Comparison of ENCODE assay signal across 30 cellular contexts in the genomic region with DNA sequence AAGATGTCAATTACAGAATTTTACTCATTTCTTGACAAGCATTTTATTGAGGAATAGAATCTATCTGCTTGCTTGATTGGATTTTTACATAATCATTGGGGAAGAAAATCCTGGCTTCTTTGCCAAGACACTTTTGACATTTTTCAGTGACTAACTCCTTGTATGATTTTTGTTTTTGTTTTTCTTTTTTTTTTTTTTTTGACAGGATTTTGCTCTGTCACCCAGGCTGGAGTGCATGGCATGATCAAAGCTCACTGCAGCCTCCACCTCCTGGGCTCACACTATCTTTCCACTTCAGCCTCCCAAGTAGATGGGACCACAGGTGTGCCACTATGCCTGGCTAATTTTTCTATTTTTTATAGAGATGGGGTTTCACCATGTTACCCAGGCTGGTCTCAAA.
"Had no signal": no experiment of that assay in that cellular context is flagged by ENCODE, and none has a peak within 500 bp of the region (broad histone marks: within the 10 kb centered on the region; RNA-seq: fewer than 3 reads in every experiment).

No MANE protein-coding gene starts in this region.

- DNase-seq: activated CD4-positive, alpha-beta memory T cell treated with anti-CD3 and anti-CD28 coated beads for 36 hours; activated CD4-positive, alpha-beta T cell treated with anti-CD3 and anti-CD28 coated beads for 36 hours; activated CD4-positive, alpha-beta T cell treated with anti-CD3 and anti-CD28 coated beads, Interleukin-2, amount 10 ng/mL, durations not matched to agents 24 days and 14 days; activated CD4-positive, CD25-positive, alpha-beta regulatory T cell; activated CD4-positive, CD25-positive, alpha-beta regulatory T cell treated with anti-CD3 and anti-CD28 coated beads, Interleukin-2, amount 50 U/mL, for 72 hours; activated CD8-positive, alpha-beta memory T cell treated with anti-CD3 and anti-CD28 coated beads, Interleukin-2, amount 10 ng/mL, durations not matched to agents 7 days and 5 days; activated CD8-positive, alpha-beta memory T cell treated with anti-CD3 and anti-CD28 coated beads, Interleukin-2, amount 50 U/mL, for 4 hours; activated CD8-positive, alpha-beta T cell treated with anti-CD3 and anti-CD28 coated beads, Interleukin-2, amount 10 ng/mL, durations not matched to agents 7 days and 5 days; activated effector memory CD4-positive, alpha-beta T cell treated with anti-CD3 and anti-CD28 coated beads, Interleukin-2, amount 50 U/mL, for 16 hours; activated naive CD4-positive, alpha-beta T cell treated with anti-CD3 and anti-CD28 coated beads, Interleukin-2, amount 10 ng/mL, durations not matched to agents 7 days and 5 days; activated T-cell treated with anti-CD3 and anti-CD28 coated beads, Interleukin-2, amount 50 U/mL, for 1 hour; activated T-cell treated with anti-CD3 and anti-CD28 coated beads, Interleukin-2, amount 50 U/mL, for 48 hours; amniotic stem cell; anterior cingulate cortex; brain microvascular endothelial cell; dorsolateral prefrontal cortex; effector memory CD4-positive, alpha-beta T cell; endodermal cell; erythroblast; foreskin melanocyte; heart right ventricle; T-helper 2 cell had no signal

- H3K36me3 Mint-ChIP-seq: activated CD4-positive, alpha-beta memory T cell treated with anti-CD3 and anti-CD28 coated beads for 36 hours; activated CD8-positive, alpha-beta memory T cell treated with anti-CD3 and anti-CD28 coated beads, Interleukin-2, amount 10 ng/mL, durations not matched to agents 7 days and 5 days; activated naive CD4-positive, alpha-beta T cell treated with anti-CD3 and anti-CD28 coated beads, Interleukin-2, amount 10 ng/mL, durations not matched to agents 7 days and 5 days; activated naive CD8-positive, alpha-beta T cell had no signal

- H3K27ac Mint-ChIP-seq: activated CD4-positive, alpha-beta memory T cell treated with anti-CD3 and anti-CD28 coated beads for 36 hours; activated CD4-positive, alpha-beta T cell treated with anti-CD3 and anti-CD28 coated beads for 36 hours; activated CD4-positive, alpha-beta T cell treated with anti-CD3 and anti-CD28 coated beads, Interleukin-2, amount 10 ng/mL, durations not matched to agents 24 days and 14 days; activated CD8-positive, alpha-beta memory T cell treated with anti-CD3 and anti-CD28 coated beads, Interleukin-2, amount 10 ng/mL, durations not matched to agents 7 days and 5 days; activated CD8-positive, alpha-beta T cell treated with anti-CD3 and anti-CD28 coated beads, Interleukin-2, amount 10 ng/mL, durations not matched to agents 7 days and 5 days; activated naive CD4-positive, alpha-beta T cell treated with anti-CD3 and anti-CD28 coated beads, Interleukin-2, amount 10 ng/mL, durations not matched to agents 7 days and 5 days; activated naive CD8-positive, alpha-beta T cell; activated T-helper 1 cell treated with anti-CD3 and anti-CD28 coated beads, Interleukin-12 subunit alpha, Interleukin-12 subunit beta, Interleukin-2, Interleukin-4 antibody, amounts not matched to agents 30 ng/mL and 10 ng/mL and 1 ng/mL, durations not matched to agents 14 hours and 24 hours and 36 hours; activated T-helper 2 cell treated with anti-CD3 and anti-CD28 coated beads, Interferon-gamma antibody, Interleukin-2, Interleukin-4, amounts not matched to agents 10 μg/mL and 5 μg/mL and 100 μg/mL, durations not matched to agents 14 hours and 24 hours and 36 hours; dendritic cell treated with granulocyte-macrophage colony-stimulating factor and Interleukin-4, amounts not matched to agents 40 ng/mL and 50 ng/mL, for 4 days; endodermal cell had no signal

- H3K27ac ChIP-seq: brain microvascular endothelial cell, coronary artery, dorsolateral prefrontal cortex, esophagus muscularis mucosa, gastroesophageal sphincter, heart right ventricle had no signal

- H3K4me3 Mint-ChIP-seq: activated CD4-positive, alpha-beta memory T cell treated with anti-CD3 and anti-CD28 coated beads for 36 hours; activated CD4-positive, alpha-beta T cell treated with anti-CD3 and anti-CD28 coated beads for 36 hours; activated CD4-positive, alpha-beta T cell treated with anti-CD3 and anti-CD28 coated beads, Interleukin-2, amount 10 ng/mL, durations not matched to agents 24 days and 14 days; activated CD8-positive, alpha-beta memory T cell treated with anti-CD3 and anti-CD28 coated beads, Interleukin-2, amount 10 ng/mL, durations not matched to agents 7 days and 5 days; activated CD8-positive, alpha-beta T cell treated with anti-CD3 and anti-CD28 coated beads, Interleukin-2, amount 10 ng/mL, durations not matched to agents 7 days and 5 days; activated naive CD4-positive, alpha-beta T cell treated with anti-CD3 and anti-CD28 coated beads, Interleukin-2, amount 10 ng/mL, durations not matched to agents 7 days and 5 days; activated naive CD8-positive, alpha-beta T cell; activated T-helper 1 cell treated with anti-CD3 and anti-CD28 coated beads, Interleukin-12 subunit alpha, Interleukin-12 subunit beta, Interleukin-2, Interleukin-4 antibody, amounts not matched to agents 30 ng/mL and 10 ng/mL and 1 ng/mL, durations not matched to agents 14 hours and 24 hours and 36 hours; central memory CD8-positive, alpha-beta T cell; dendritic cell treated with granulocyte-macrophage colony-stimulating factor and Interleukin-4, amounts not matched to agents 40 ng/mL and 50 ng/mL, for 4 days; endodermal cell had no signal

- H3K9me3 ChIP-seq: esophagus muscularis mucosa, gastroesophageal sphincter, heart right ventricle had no signal

- H3K27me3 Mint-ChIP-seq: activated CD4-positive, alpha-beta T cell treated with anti-CD3 and anti-CD28 coated beads, Interleukin-2, amount 10 ng/mL, durations not matched to agents 24 days and 14 days; activated CD8-positive, alpha-beta memory T cell treated with anti-CD3 and anti-CD28 coated beads, Interleukin-2, amount 10 ng/mL, durations not matched to agents 7 days and 5 days; activated naive CD4-positive, alpha-beta T cell treated with anti-CD3 and anti-CD28 coated beads, Interleukin-2, amount 10 ng/mL, durations not matched to agents 7 days and 5 days; central memory CD8-positive, alpha-beta T cell; dendritic cell treated with granulocyte-macrophage colony-stimulating factor and Interleukin-4, amounts not matched to agents 40 ng/mL and 50 ng/mL, for 4 days had no signal

- H3K27me3 ChIP-seq: brain microvascular endothelial cell, esophagus muscularis mucosa, gastroesophageal sphincter, heart right ventricle had no signal

- H3K4me1 Mint-ChIP-seq: activated CD4-positive, alpha-beta T cell treated with anti-CD3 and anti-CD28 coated beads for 36 hours; activated CD4-positive, alpha-beta T cell treated with anti-CD3 and anti-CD28 coated beads, Interleukin-2, amount 10 ng/mL, durations not matched to agents 24 days and 14 days; activated CD8-positive, alpha-beta memory T cell treated with anti-CD3 and anti-CD28 coated beads, Interleukin-2, amount 10 ng/mL, durations not matched to agents 7 days and 5 days; activated naive CD4-positive, alpha-beta T cell treated with anti-CD3 and anti-CD28 coated beads, Interleukin-2, amount 10 ng/mL, durations not matched to agents 7 days and 5 days; central memory CD8-positive, alpha-beta T cell had no signal

- ATAC-seq: activated CD4-positive, alpha-beta T cell treated with anti-CD3 and anti-CD28 coated beads for 36 hours; activated CD8-positive, alpha-beta memory T cell treated with anti-CD3 and anti-CD28 coated beads, Interleukin-2, amount 10 ng/mL, durations not matched to agents 7 days and 5 days; activated CD8-positive, alpha-beta T cell treated with anti-CD3 and anti-CD28 coated beads, Interleukin-2, amount 10 ng/mL, durations not matched to agents 7 days and 5 days; gastroesophageal sphincter; heart right ventricle had no signal

- H3K4me3 ChIP-seq: coronary artery, dorsolateral prefrontal cortex, esophagus muscularis mucosa, gastroesophageal sphincter, heart right ventricle had no signal

- H3K9me3 Mint-ChIP-seq: activated CD4-positive, alpha-beta memory T cell treated with anti-CD3 and anti-CD28 coated beads for 36 hours; activated CD4-positive, alpha-beta T cell treated with anti-CD3 and anti-CD28 coated beads, Interleukin-2, amount 10 ng/mL, durations not matched to agents 24 days and 14 days; activated naive CD4-positive, alpha-beta T cell treated with anti-CD3 and anti-CD28 coated beads, Interleukin-2, amount 10 ng/mL, durations not matched to agents 7 days and 5 days; activated T-helper 1 cell treated with anti-CD3 and anti-CD28 coated beads, Interleukin-12 subunit alpha, Interleukin-12 subunit beta, Interleukin-2, Interleukin-4 antibody, amounts not matched to agents 30 ng/mL and 10 ng/mL and 1 ng/mL, durations not matched to agents 14 hours and 24 hours and 36 hours; activated T-helper 2 cell treated with anti-CD3 and anti-CD28 coated beads, Interferon-gamma antibody, Interleukin-2, Interleukin-4, amounts not matched to agents 10 μg/mL and 5 μg/mL and 100 μg/mL, durations not matched to agents 14 hours and 24 hours and 36 hours; central memory CD8-positive, alpha-beta T cell; dendritic cell treated with granulocyte-macrophage colony-stimulating factor and Interleukin-4, amounts not matched to agents 40 ng/mL and 50 ng/mL, for 4 days had no signal

- H3K36me3 ChIP-seq: brain microvascular endothelial cell, esophagus muscularis mucosa, gastroesophageal sphincter, heart right ventricle had no signal

- H3K4me1 ChIP-seq: esophagus muscularis mucosa, gastroesophageal sphincter, heart right ventricle had no signal
